Comparison of ENCODE assay signal across 8 cellular contexts in genomic region chr17:59372138-59372751, GRCh38. TPM values are rescaled to one million over a fixed set of nuclear protein-coding genes. Genes with fewer than 3 reads are reported as not detected.
DNase-seq lines count a peak whose midpoint lies in the region; ATAC-seq and TF ChIP-seq lines count a peak whose summit lies in the region.

No MANE protein-coding gene starts in this region.

- H3K27ac Mint-ChIP-seq in CD4-positive, CD25-positive, alpha-beta regulatory T cell = peak overlapping the region in 2 of 3 donors; percentile 89 to 94
- H3K27ac Mint-ChIP-seq in naive B cell = peak overlapping the region; percentile 68 to 91 (median 80)

- no peaks in the 10 kb centered on the region for H3K36me3 ChIP-seq in CD4-positive, CD25-positive, alpha-beta regulatory T cell (ENCODE audit: control insufficient read depth, insufficient read depth, low read length)
- H3K36me3 ChIP-seq in OCI-LY7 (ENCODE audit: insufficient read depth, low read length) = no peaks in the 10 kb centered on the region
- H3K36me3 ChIP-seq in duodenal mucosa (ENCODE audit: control insufficient read depth in 1 of 2, insufficient read depth in 2 of 2, low read length in 2 of 2) = no peaks in the 10 kb centered on the region

- H3K9me2 ChIP-seq in OCI-LY7 (ENCODE audit: insufficient read depth, low read length) = no peaks in the 10 kb centered on the region

- no peak for DNase-seq in CD4-positive, CD25-positive, alpha-beta regulatory T cell
- peak; percentile 71 for DNase-seq in OCI-LY7 (ENCODE audit: low spot score)
- DNase-seq in naive B cell = no peak
- no peak for DNase-seq in activated gamma-delta T cell treated with Interleukin-2 at 50 U/mL for 16 hours

- no peaks in the 10 kb centered on the region for H4K20me1 ChIP-seq in OCI-LY7 (ENCODE audit: insufficient read depth, low read length)

- no peaks in the 10 kb centered on the region for H3K27me3 ChIP-seq in CD4-positive, CD25-positive, alpha-beta regulatory T cell (ENCODE audit: control insufficient read depth, insufficient read depth, low read length)
- H3K27me3 ChIP-seq in duodenal mucosa (ENCODE audit: control insufficient read depth in 1 of 2, insufficient read depth in 2 of 2, low read length in 2 of 2) = no peaks in the 10 kb centered on the region

- no peaks in the 10 kb centered on the region for H3K9me3 ChIP-seq in CD4-positive, CD25-positive, alpha-beta regulatory T cell (ENCODE audit: control insufficient read depth in 2 of 2, low read length in 2 of 2)
- H3K9me3 ChIP-seq in OCI-LY7 (ENCODE audit: low read length) = no peaks in the 10 kb centered on the region
- no peaks in the 10 kb centered on the region for H3K9me3 ChIP-seq in duodenal mucosa (ENCODE audit: control insufficient read depth in 1 of 2, low read length in 2 of 2)

- H3K27ac ChIP-seq in CD4-positive, CD25-positive, alpha-beta regulatory T cell (ENCODE audit: insufficient read depth, low read length, poor library complexity, severe bottlenecking) = peak overlapping the region; percentile 66
- peak overlapping the region; percentile 55 for H3K27ac ChIP-seq in OCI-LY7 (ENCODE audit: low read depth, low read length, poor library complexity, severe bottlenecking)
- H3K27ac ChIP-seq in duodenal mucosa (ENCODE audit: low read depth, low read length) = peak overlapping the region; percentile 71

- POLR2A ChIA-PET in OCI-LY7 (lab: Charles Lee) = no interaction called here

- H3K79me2 ChIP-seq in OCI-LY7 (ENCODE audit: insufficient read depth, low read depth, low read length) = no peaks in the 10 kb centered on the region

- intact Hi-C loops in OCI-LY7 (cut with micrococcal nuclease; ENCODE audit: unreplicated experiment) = no loop called here

- no TSS peak for BruUV-seq in OCI-LY7 (replicated peaks; lab: Mats Ljungman, UMichigan)

- H2AFZ ChIP-seq in OCI-LY7 (ENCODE audit: low read length) = peak overlapping the region; percentile 88

- TF ChIP-seq CTCF in OCI-LY7 (conservative IDR thresholded peaks at IDR 0.05; ENCODE audit: low read length) = no peak

- peaks cover 21% of the 10 kb centered on the region for H3K36me3 Mint-ChIP-seq in CD4-positive, CD25-positive, alpha-beta regulatory T cell
- no peaks in the 10 kb centered on the region for H3K36me3 Mint-ChIP-seq in naive B cell

- H3K4me1 ChIP-seq in CD4-positive, CD25-positive, alpha-beta regulatory T cell (ENCODE audit: control insufficient read depth, insufficient read depth, low read length, poor library complexity, severe bottlenecking) = peaks cover 74% of the 10 kb centered on the region
- peaks cover 48% of the 10 kb centered on the region for H3K4me1 ChIP-seq in OCI-LY7 (ENCODE audit: insufficient read depth, low read length, poor library complexity, severe bottlenecking)
- peaks cover 62 to 79% of the 10 kb centered on the region in 2 donors for H3K4me1 ChIP-seq in duodenal mucosa (ENCODE audit: control insufficient read depth in 1 of 2, insufficient read depth in 2 of 2, low read length in 2 of 2)

- peaks cover 48 to 91% (median 75%) of the 10 kb centered on the region in 4 donors for H3K4me1 Mint-ChIP-seq in CD4-positive, CD25-positive, alpha-beta regulatory T cell
- peaks cover 79 to 93% (median 90%) of the 10 kb centered on the region in 3 donors for H3K4me1 Mint-ChIP-seq in naive B cell

- peak overlapping the region; percentile 62 for H3K4me3 ChIP-seq in CD4-positive, CD25-positive, alpha-beta regulatory T cell (ENCODE audit: low read depth, low read length)
- H3K4me3 ChIP-seq in OCI-LY7 (ENCODE audit: low read depth, low read length, poor library complexity, severe bottlenecking) (peak overlapping the region; percentile 22), duodenal mucosa (ENCODE audit: low read depth in 1 of 2, low read length in 2 of 2) (peak overlapping the region in 1 of 2 donors; percentile 23)

- H3K4me3 Mint-ChIP-seq in CD4-positive, CD25-positive, alpha-beta regulatory T cell = peak overlapping the region; percentile 39 to 80 (median 79)
- H3K4me3 Mint-ChIP-seq in naive B cell = peak overlapping the region; percentile 43 to 86 (median 78)

- ATAC-seq in CD4-positive, CD25-positive, alpha-beta regulatory T cell (ENCODE audit: low read depth in 2 of 2) = no peak
- ATAC-seq in GM21529 (IDR thresholded peaks at IDR 0.05; ENCODE audit: unreplicated experiment) (peak; percentile 58), naive B cell (ENCODE audit: low read depth in 2 of 2) (peak; percentile 33 to 48), HG03457 (IDR thresholded peaks at IDR 0.05; ENCODE audit: unreplicated experiment) (no peak), HG03025 (IDR thresholded peaks at IDR 0.05; ENCODE audit: low FRiP score, unreplicated experiment) (no peak)

- H3K27me3 Mint-ChIP-seq in CD4-positive, CD25-positive, alpha-beta regulatory T cell = no peaks in the 10 kb centered on the region
- no peaks in the 10 kb centered on the region for H3K27me3 Mint-ChIP-seq in naive B cell

- H3K9me3 Mint-ChIP-seq in CD4-positive, CD25-positive, alpha-beta regulatory T cell = no peaks in the 10 kb centered on the region
- H3K9me3 Mint-ChIP-seq in naive B cell = no peaks in the 10 kb centered on the region

- CTCF ChIA-PET in OCI-LY7 (lab: Charles Lee; ENCODE audit: unreplicated experiment) = no interaction called here

- peak overlapping the region in 1 of 2 donors; percentile 38 for H3K9ac ChIP-seq in duodenal mucosa (ENCODE audit: low read depth in 1 of 2, low read length in 2 of 2)

- peak overlapping the region; percentile 71 for H3K4me2 ChIP-seq in OCI-LY7 (ENCODE audit: low read length)

RNA-seq across cellular contexts. Expression of gene YPEL2, which starts 40.8 kb away (rescaled TPM):
- total RNA-seq in CD4-positive, CD25-positive, alpha-beta regulatory T cell = 64.3 TPM
- 10 to 100 TPM; 35.7 to 45.7 (median 41.2) TPM for polyA plus RNA-seq in CD4-positive, CD25-positive, alpha-beta regulatory T cell
- 0.88 and 2.2 TPM in 2 replicates for total RNA-seq in OCI-LY7 (2014; rRNA removed; shearing (Covaris generic))
- 3.1 and 5.1 TPM in 2 replicates for total RNA-seq in OCI-LY7 (2022)
- 10 to 100 TPM; 18.8 to 42.5 (median 32.3) TPM for polyA plus RNA-seq in naive B cell (ENCODE audit: low read depth in 6 of 6)

Comparison
In these comparisons a context has a peak if more than half of its experiments do, and no peak if none do; other contexts are left out.
1. ATAC-seq: peak in GM21529 (single experiment) and naive B cell (2 of 2); none in CD4-positive, CD25-positive, alpha-beta regulatory T cell (0 of 2), HG03457 (single experiment) and HG03025 (single experiment).
2. RNA of gene YPEL2, which starts 40.8 kb away (total RNA-seq): 64.3 TPM in CD4-positive, CD25-positive, alpha-beta regulatory T cell (single experiment); 0.88 to 5.1 TPM in OCI-LY7; every median in the first group is over 10 times any median in the second.
3. Peak in every context shown above with its lines, with median percentiles within 50 percentile points of each other: H3K27ac ChIP-seq.